ENCODE assay signal across 9 cellular contexts in genomic region chr3:24780992-24781391, GRCh38.
"Had no signal": no experiment of that assay in that cellular context is flagged by ENCODE, and none has a peak within 500 bp of the region (broad histone marks: within the 10 kb centered on the region; RNA-seq: fewer than 3 reads in every experiment).

No MANE protein-coding gene starts in this region.

- H3K36me3 ChIP-seq: HAP-1 had no signal

- H3K4me1 ChIP-seq: HAP-1 had no signal

- H3K4me3 Mint-ChIP-seq: HFFc6, IgD-negative memory B cell had no signal

- H2AFZ ChIP-seq: GM23248 had no signal

- DNase-seq: GM23248, GOT3, H7, HFFc6, KG1 had no signal

- H3K9ac ChIP-seq: GM23248 had no signal

- ATAC-seq: HCT116 had no signal

- H3K9me3 ChIP-seq: HAP-1 had no signal

- H3K27ac ChIP-seq: GM23248, HL-60 had no signal

- H3K27ac Mint-ChIP-seq: HFFc6, IgD-negative memory B cell had no signal

- H3K4me3 ChIP-seq: GM23248, HAP-1 had no signal

- H3K4me1 Mint-ChIP-seq: IgD-negative memory B cell had no signal

- H3K27me3 Mint-ChIP-seq: IgD-negative memory B cell had no signal
